In the genomic region with DNA sequence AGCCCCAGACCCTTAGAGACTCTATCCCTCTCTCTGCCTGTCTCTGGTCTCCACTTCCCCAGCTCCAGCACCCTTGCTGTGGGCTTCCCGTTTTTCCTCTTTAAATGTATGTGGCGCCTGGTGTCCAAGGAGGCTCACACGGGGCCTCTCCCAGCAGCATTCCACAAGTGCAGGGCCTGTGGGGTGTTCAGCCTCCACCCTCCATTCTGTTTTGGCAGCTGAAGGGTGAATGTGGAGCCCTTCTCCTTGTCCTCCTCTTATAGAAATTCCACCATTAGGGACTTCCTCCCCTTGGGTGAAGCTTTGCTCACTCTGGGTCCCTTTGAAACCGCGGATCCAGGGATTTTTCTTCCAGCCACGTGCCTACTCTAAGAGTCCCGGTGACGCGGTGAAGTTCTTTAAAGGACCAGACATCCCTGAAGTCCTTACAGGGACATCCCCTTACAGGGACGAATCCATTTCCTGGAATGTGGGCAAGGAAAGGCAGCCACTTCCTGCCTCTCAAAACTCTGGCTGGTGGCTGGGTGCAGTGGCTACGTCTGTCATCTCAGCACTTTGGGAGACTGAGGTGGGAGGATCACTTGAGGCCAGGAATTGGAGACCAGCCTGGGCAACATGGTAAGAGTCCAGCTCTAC, we compare ENCODE assay signal across 17 cellular contexts. TPM values are rescaled to one million over a fixed set of nuclear protein-coding genes. Genes with fewer than 3 reads are reported as not detected.
DNase-seq lines count a peak whose midpoint lies in the region; ATAC-seq lines count a peak whose summit lies in the region.
"Had no signal": no experiment of that assay in that cellular context is flagged by ENCODE, and none has a peak within 500 bp of the region (broad histone marks: within the 10 kb centered on the region; RNA-seq: fewer than 3 reads in every experiment).

No MANE protein-coding gene starts in this region.

- POLR2A ChIA-PET in naive thymus-derived CD8-positive, alpha-beta T cell (lab: Charles Lee): interaction anchor here (0.9 kb wide), 1 partner anchor 10 kb away, joined by 3 read pairs; no protein-coding TSS in a partner anchor

- H3K27ac ChIP-seq in CD4-positive, CD25-positive, alpha-beta regulatory T cell (ENCODE audit: insufficient read depth, low read length, poor library complexity, severe bottlenecking): no peak overlapping the region
- H3K27ac ChIP-seq in ectodermal cell (ENCODE audit: insufficient read depth, low read depth, low read length, poor library complexity, severe bottlenecking): peak overlapping the region; percentile 16
- H3K27ac ChIP-seq: epithelial cell of prostate had no signal

- H3K4me1 ChIP-seq in CD4-positive, CD25-positive, alpha-beta regulatory T cell (ENCODE audit: control insufficient read depth, insufficient read depth, low read length, poor library complexity, severe bottlenecking): peaks cover 30% of the 10 kb centered on the region
- H3K4me1 ChIP-seq in ectodermal cell (ENCODE audit: control insufficient read depth, insufficient read depth, low read length): peaks cover 42% of the 10 kb centered on the region

- no peaks in the 10 kb centered on the region for H3K36me3 ChIP-seq in CD4-positive, CD25-positive, alpha-beta regulatory T cell (ENCODE audit: control insufficient read depth, insufficient read depth, low read length)
- H3K36me3 ChIP-seq in ectodermal cell (ENCODE audit: control insufficient read depth, insufficient read depth, low read length): no peaks in the 10 kb centered on the region

- ATAC-seq in CD4-positive, CD25-positive, alpha-beta regulatory T cell (ENCODE audit: low read depth in 2 of 2): no peak
- no peak for ATAC-seq in naive thymus-derived CD8-positive, alpha-beta T cell
- no peak for ATAC-seq in GM19035 (IDR thresholded peaks at IDR 0.05; ENCODE audit: unreplicated experiment)
- ATAC-seq: activated CD8-positive, alpha-beta memory T cell treated with anti-CD3 and anti-CD28 coated beads, Interleukin-2, amount 10 ng/mL, durations not matched to agents 7 days and 5 days had no signal

- peak overlapping the region; percentile 60 to 91 (median 73) for H3K27ac Mint-ChIP-seq in CD4-positive, CD25-positive, alpha-beta regulatory T cell
- peak overlapping the region in 4 of 10 donors; percentile 78 to 92 (median 83) for H3K27ac Mint-ChIP-seq in naive thymus-derived CD8-positive, alpha-beta T cell
- H3K27ac Mint-ChIP-seq: activated CD8-positive, alpha-beta memory T cell treated with anti-CD3 and anti-CD28 coated beads, Interleukin-2, amount 10 ng/mL, durations not matched to agents 7 days and 5 days had no signal

- peaks cover 22% of the 10 kb centered on the region for H3K27me3 Mint-ChIP-seq in CD4-positive, CD25-positive, alpha-beta regulatory T cell
- H3K27me3 Mint-ChIP-seq in naive thymus-derived CD8-positive, alpha-beta T cell: peaks cover 0 to 16% (median 2%) of the 10 kb centered on the region in 5 donors

- H3K4me3 ChIP-seq in CD4-positive, CD25-positive, alpha-beta regulatory T cell (ENCODE audit: low read depth, low read length): no peak overlapping the region
- H3K4me3 ChIP-seq in ectodermal cell (ENCODE audit: insufficient read depth, low read depth, low read length): no peak overlapping the region

- WGBS in ectodermal cell, 2 experiments: 55 to 56% methylated on average over 11 of the region's 11 CpGs

- peaks cover 0 to 1% (median 0%) of the 10 kb centered on the region in 7 donors for H3K9me3 Mint-ChIP-seq in CD4-positive, CD25-positive, alpha-beta regulatory T cell
- no peaks in the 10 kb centered on the region for H3K9me3 Mint-ChIP-seq in naive thymus-derived CD8-positive, alpha-beta T cell
- H3K9me3 Mint-ChIP-seq: activated naive CD4-positive, alpha-beta T cell treated with anti-CD3 and anti-CD28 coated beads, Interleukin-2, amount 50 U/mL, for 24 hours had no signal

- no peaks in the 10 kb centered on the region for H3K27me3 ChIP-seq in CD4-positive, CD25-positive, alpha-beta regulatory T cell (ENCODE audit: control insufficient read depth, insufficient read depth, low read length)
- H3K27me3 ChIP-seq in ectodermal cell (ENCODE audit: control insufficient read depth, insufficient read depth, low read length, poor library complexity, severe bottlenecking): no peaks in the 10 kb centered on the region

- H3K36me3 Mint-ChIP-seq in CD4-positive, CD25-positive, alpha-beta regulatory T cell: no peaks in the 10 kb centered on the region
- H3K36me3 Mint-ChIP-seq in naive thymus-derived CD8-positive, alpha-beta T cell: no peaks in the 10 kb centered on the region
- H3K36me3 Mint-ChIP-seq: activated CD8-positive, alpha-beta memory T cell treated with anti-CD3 and anti-CD28 coated beads, Interleukin-2, amount 10 ng/mL, durations not matched to agents 7 days and 5 days; activated naive CD4-positive, alpha-beta T cell treated with anti-CD3 and anti-CD28 coated beads, Interleukin-2, amount 50 U/mL, for 24 hours had no signal

- no peak for DNase-seq in CD4-positive, CD25-positive, alpha-beta regulatory T cell
- DNase-seq in ELF-1 (ENCODE audit: low read depth, low spot score) (peak; percentile 60), SIG-M5 (lab: John Stamatoyannopoulos, UW) (no peak), NCI-H1694 (lab: John Stamatoyannopoulos, UW) (no peak), mucosa of gallbladder (ENCODE audit: low spot score) (no peak)
- DNase-seq in naive thymus-derived CD8-positive, alpha-beta T cell: no peak
- DNase-seq: activated CD4-positive, CD25-positive, alpha-beta regulatory T cell; activated CD8-positive, alpha-beta memory T cell treated with anti-CD3 and anti-CD28 coated beads, Interleukin-2, amount 10 ng/mL, durations not matched to agents 7 days and 5 days; central memory CD4-positive, alpha-beta T cell; KG1; NCI-H1105 treated with DMSO at 0.1 percent for 48 hours; NCI-H446 treated with DMSO at 0.1 percent for 48 hours; stimulated activated CD4-positive, alpha-beta T cell treated with anti-CD3 and anti-CD28 coated beads, Interleukin-4, amount 100 ng/mL, for 24 hours had no signal

- H3K4me3 Mint-ChIP-seq in CD4-positive, CD25-positive, alpha-beta regulatory T cell: peak overlapping the region; percentile 85 to 89 (median 86)
- H3K4me3 Mint-ChIP-seq in naive thymus-derived CD8-positive, alpha-beta T cell: peak overlapping the region in 8 of 10 donors; percentile 19 to 91 (median 79)

- peaks cover 5 to 38% (median 20%) of the 10 kb centered on the region in 4 donors for H3K4me1 Mint-ChIP-seq in CD4-positive, CD25-positive, alpha-beta regulatory T cell
- H3K4me1 Mint-ChIP-seq in naive thymus-derived CD8-positive, alpha-beta T cell: peaks cover 10 to 30% (median 28%) of the 10 kb centered on the region in 4 donors

- no peaks in the 10 kb centered on the region for H3K9me3 ChIP-seq in CD4-positive, CD25-positive, alpha-beta regulatory T cell (ENCODE audit: control insufficient read depth in 2 of 2, low read length in 2 of 2)
- no peaks in the 10 kb centered on the region for H3K9me3 ChIP-seq in ectodermal cell (ENCODE audit: control insufficient read depth, low read length)

RNA-seq across cellular contexts. Expression of gene TSPAN18, which starts 1.6 kb away (rescaled TPM):
- 36.9 TPM for total RNA-seq in CD4-positive, CD25-positive, alpha-beta regulatory T cell
- polyA plus RNA-seq in CD4-positive, CD25-positive, alpha-beta regulatory T cell: 1 to 10 TPM; 3.2 to 5.9 (median 4.2) TPM
- polyA plus RNA-seq in ectodermal cell (2013, experiment 1 of 4): 97.7 TPM
- 118 TPM for polyA plus RNA-seq in ectodermal cell (2013, experiment 2 of 4)
- 79.6 TPM for polyA plus RNA-seq in ectodermal cell (2013, experiment 3 of 4)
- 97.4 TPM for polyA plus RNA-seq in ectodermal cell (2013, experiment 4 of 4)
- total RNA-seq in naive thymus-derived CD8-positive, alpha-beta T cell: 1 to 10 TPM; 1.3 to 1.5 TPM
- 1 to 10 TPM in 2 of 3 donors, under 1 TPM in 1; 0.73 to 5.5 (median 4.1) TPM for polyA plus RNA-seq in naive thymus-derived CD8-positive, alpha-beta T cell
- 25.1 TPM for total RNA-seq in mucosa of gallbladder

Comparison
In these comparisons a context has a peak if more than half of its experiments do, and no peak if none do; other contexts are left out.
1. RNA of gene TSPAN18, which starts 1.6 kb away (total RNA-seq): 36.9 TPM in CD4-positive, CD25-positive, alpha-beta regulatory T cell (single experiment) and 25.1 TPM in mucosa of gallbladder (single experiment); 1.3 to 1.5 TPM in naive thymus-derived CD8-positive, alpha-beta T cell; every median in the first group is over 10 times any median in the second.